23 cellular contexts compared by ENCODE assay signal in the genomic region with DNA sequence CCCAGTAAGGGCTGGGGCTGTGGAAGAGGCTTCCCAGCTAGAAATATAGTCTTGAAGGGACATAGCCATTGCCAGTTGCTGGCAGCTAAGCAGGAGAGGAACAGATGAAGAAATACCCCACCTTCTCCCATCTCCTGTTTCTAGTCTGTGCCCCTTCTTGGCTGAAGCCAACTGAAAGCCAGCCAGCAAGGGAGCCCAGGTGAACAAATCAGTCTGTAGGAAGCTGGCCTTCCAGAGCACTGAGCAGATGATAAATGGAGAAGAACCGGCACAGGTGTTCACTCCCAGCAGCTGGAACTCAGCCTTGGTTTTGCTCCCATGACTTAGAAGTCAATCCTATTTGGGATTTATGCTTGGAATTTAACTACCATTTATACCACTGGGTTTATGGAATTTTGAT.
A peak's percentile ranks its signal among the peaks of the same experiment; 100 is the strongest.
DNase-seq lines count a peak whose midpoint lies in the region; ATAC-seq and TF ChIP-seq lines count a peak whose summit lies in the region.
"Had no signal": no experiment of that assay in that cellular context is flagged by ENCODE, and none has a peak within 500 bp of the region (broad histone marks: within the 10 kb centered on the region; RNA-seq: fewer than 3 reads in every experiment).

No MANE protein-coding gene starts in this region.

- WGBS in esophagus muscularis mucosa, result 73% methylated on average over 1 of the region's 1 CpG

- intact Hi-C loops in esophagus muscularis mucosa (cut with DNase I), result no loop called here

- H3K36me3 ChIP-seq in esophagus muscularis mucosa, result no peaks in the 10 kb centered on the region
- no peaks in the 10 kb centered on the region for H3K36me3 ChIP-seq in skeletal muscle tissue (ENCODE audit: control insufficient read depth in 3 of 3, insufficient read depth in 3 of 3, low read length in 3 of 3)
- H3K36me3 ChIP-seq: BLaER1 treated with 17β-estradiol and CSF1 and Interleukin-3, amounts not matched to agents 10 nM and 100 nM; MG63; SJSA1 had no signal

- no peak overlapping the region for H3K27ac ChIP-seq in esophagus muscularis mucosa (replicated peaks in 1 of 4)
- peak overlapping the region; percentile 51 for H3K27ac ChIP-seq in skeletal muscle tissue (ENCODE audit: low read depth, low read length)
- H3K27ac ChIP-seq: A549; BLaER1 treated with 17β-estradiol and CSF1 and Interleukin-3, amounts not matched to agents 10 nM and 100 nM; SJSA1 had no signal

- no peaks in the 10 kb centered on the region for H3K27me3 ChIP-seq in esophagus muscularis mucosa
- no peaks in the 10 kb centered on the region for H3K27me3 ChIP-seq in skeletal muscle tissue (ENCODE audit: control insufficient read depth in 3 of 3, insufficient read depth in 3 of 3, low read length in 3 of 3)
- H3K27me3 ChIP-seq: BLaER1 treated with 17β-estradiol and CSF1 and Interleukin-3, amounts not matched to agents 10 nM and 100 nM had no signal

- no peak overlapping the region for H3K4me3 ChIP-seq in esophagus muscularis mucosa
- no peak overlapping the region for H3K4me3 ChIP-seq in skeletal muscle tissue (ENCODE audit: low read length in 3 of 3)
- H3K4me3 ChIP-seq: A549; BLaER1 treated with 17β-estradiol and CSF1 and Interleukin-3, amounts not matched to agents 10 nM and 100 nM; MG63; SJSA1 had no signal

- H3K9ac ChIP-seq in skeletal muscle tissue (ENCODE audit: low read depth in 1 of 3, low read length in 3 of 3), result no peak overlapping the region
- H3K9ac ChIP-seq: BLaER1 treated with 17β-estradiol and CSF1 and Interleukin-3, amounts not matched to agents 10 nM and 100 nM had no signal

- no peak for ATAC-seq in GM21723 (IDR thresholded peaks at IDR 0.05; ENCODE audit: unreplicated experiment)
- ATAC-seq: A549, HCT116 had no signal

- no peak for TF ChIP-seq POLR2A in esophagus muscularis mucosa (IDR thresholded peaks at IDR 0.05; ENCODE audit: low read depth)

- peak; percentile 41 for DNase-seq in G401 (ENCODE audit: low spot score)
- peak; percentile 31 for DNase-seq in NCI-H82 treated with DMSO at 0.1 percent for 48 hours (lab: John Stamatoyannopoulos, UW; ENCODE audit: unreplicated experiment)
- peak; percentile 45 for DNase-seq in esophagus muscularis mucosa (ENCODE audit: extremely low spot score)
- no peak for DNase-seq in HT-29 (ENCODE audit: low spot score)
- no peak for DNase-seq in activated effector memory CD4-positive, alpha-beta T cell treated with Interleukin-2 at 50 U/mL for 16 hours
- DNase-seq: AML-193; CD4-positive, alpha-beta T cell; DMS53; IMR-90; KG1; MG63; NCI-H2029; NCI-H226; NCI-H510A treated with DMSO at 0.1 percent for 48 hours; NCI-H748 treated with DMSO at 0.1 percent for 48 hours; Right ventricle myocardium superior; RPMI8226 had no signal

- TF ChIP-seq EP300 in esophagus muscularis mucosa (IDR thresholded peaks at IDR 0.05), result no peak

- in situ Hi-C loops in G401 (cut with HindIII; ENCODE audit: low sequenced_read_pairs), result no loop called here

- no peak for TF ChIP-seq CTCF in esophagus muscularis mucosa (IDR thresholded peaks at IDR 0.05)

- no peaks in the 10 kb centered on the region for H3K9me3 ChIP-seq in esophagus muscularis mucosa
- H3K9me3 ChIP-seq in skeletal muscle tissue (ENCODE audit: control insufficient read depth in 3 of 3, low read length in 3 of 3), result no peaks in the 10 kb centered on the region
- H3K9me3 ChIP-seq: A549, MG63, SJSA1 had no signal

- H3K4me1 ChIP-seq in esophagus muscularis mucosa (peaks cover 0 to 51% (median 36%) of the 10 kb centered on the region in 4 donors), skeletal muscle tissue (ENCODE audit: control insufficient read depth in 3 of 3, insufficient read depth in 3 of 3, low read length in 3 of 3) (peaks cover 15 to 26% (median 25%) of the 10 kb centered on the region in 3 donors)
- H3K4me1 ChIP-seq: A549; BLaER1 treated with 17β-estradiol and CSF1 and Interleukin-3, amounts not matched to agents 10 nM and 100 nM; SJSA1 had no signal

Comparison
In these comparisons a context has a peak if more than half of its experiments do, and no peak if none do; other contexts are left out.
1. DNase-seq: peak in G401 (single experiment), NCI-H82 treated with DMSO at 0.1 percent for 48 hours (single experiment) and esophagus muscularis mucosa (single experiment); none in HT-29 (single experiment) and activated effector memory CD4-positive, alpha-beta T cell treated with Interleukin-2 at 50 U/mL for 16 hours (single experiment).